Comparison of ENCODE assay signal across 8 cellular contexts in genomic region chr19:14536926-14537692, GRCh38. TPM values are rescaled to one million over a fixed set of nuclear protein-coding genes. Genes with fewer than 3 reads are reported as not detected.
DNase-seq lines count a peak whose midpoint lies in the region; TF ChIP-seq lines count a peak whose summit lies in the region.

No MANE protein-coding gene starts in this region.

- no peak overlapping the region for H2BK5ac ChIP-seq in mesenchymal stem cell (ENCODE audit: low read depth, low read length, poor library complexity, severe bottlenecking)

- peaks cover 37% of the 10 kb centered on the region for H3K79me1 ChIP-seq in mesenchymal stem cell (replicated peaks; ENCODE audit: low read length, poor library complexity, severe bottlenecking)

- no peak overlapping the region for H3K4ac ChIP-seq in mesenchymal stem cell (ENCODE audit: low read depth in 1 of 2, low read length in 2 of 2)

- H2BK15ac ChIP-seq in mesenchymal stem cell (ENCODE audit: low read depth, poor library complexity, severe bottlenecking), result no peak overlapping the region

- no peak overlapping the region for H2AFZ ChIP-seq in mesenchymal stem cell (ENCODE audit: low read depth, low read length)

- H4K8ac ChIP-seq in mesenchymal stem cell (ENCODE audit: low read length), result peak overlapping the region; percentile 27

- H3K4me3 ChIP-seq in duodenal mucosa (ENCODE audit: low read depth in 1 of 2, low read length in 2 of 2) (peak overlapping the region; percentile 50 to 55), mesenchymal stem cell (ENCODE audit: insufficient read depth in 1 of 2, low read depth in 1 of 2, low read length in 2 of 2) (no peak overlapping the region)

- H3K36me3 ChIP-seq in duodenal mucosa (ENCODE audit: control insufficient read depth in 1 of 2, insufficient read depth in 2 of 2, low read length in 2 of 2) (peaks cover 0 to 8% of the 10 kb centered on the region in 2 donors), mesenchymal stem cell (ENCODE audit: control insufficient read depth in 1 of 2, insufficient read depth in 2 of 2, low read depth in 1 of 2, low read length in 2 of 2) (peaks cover 5 to 14% of the 10 kb centered on the region in 2 experiments)

- no peak for TF ChIP-seq CTCF in GM10266 (IDR thresholded peaks at IDR 0.05; ENCODE audit: control insufficient read depth, insufficient read depth, low read depth, missing control alignments)

- 43% methylated on average over 20 of the region's 24 CpGs for WGBS in mesenchymal stem cell

- H3K27me3 ChIP-seq in duodenal mucosa (ENCODE audit: control insufficient read depth in 1 of 2, insufficient read depth in 2 of 2, low read length in 2 of 2) (no peaks in the 10 kb centered on the region), mesenchymal stem cell (ENCODE audit: control insufficient read depth in 1 of 2, insufficient read depth in 1 of 2, low read length in 2 of 2) (no peaks in the 10 kb centered on the region)

- H2AK5ac ChIP-seq in mesenchymal stem cell (ENCODE audit: low read length, severe bottlenecking), result no peak overlapping the region

- H3K27ac ChIP-seq in duodenal mucosa (ENCODE audit: low read depth, low read length) (no peak overlapping the region), mesenchymal stem cell (ENCODE audit: low read length, poor library complexity, severe bottlenecking) (no peak overlapping the region)

- H3K4me2 ChIP-seq in mesenchymal stem cell (ENCODE audit: low read length, poor library complexity, severe bottlenecking), result no peak overlapping the region

- no peak overlapping the region for H3K14ac ChIP-seq in mesenchymal stem cell (ENCODE audit: low read length in 2 of 2)

- no peak overlapping the region for H4K91ac ChIP-seq in mesenchymal stem cell (ENCODE audit: low read length)

- H2BK120ac ChIP-seq in mesenchymal stem cell (ENCODE audit: low read depth, low read length), result peak overlapping the region; percentile 83

- no peak overlapping the region for H3K18ac ChIP-seq in mesenchymal stem cell (ENCODE audit: low read depth in 1 of 2, low read length in 2 of 2)

- DNase-seq in GM10266 (ENCODE audit: extremely low spot score) (peak; percentile 51), SK-N-DZ (ENCODE audit: low spot score) (peak; percentile 35), mesenchymal stem cell (peak; percentile 62), ureter (ENCODE audit: low spot score) (peak; percentile 87), cerebellum (ENCODE audit: low spot score) (no peak), NCI-H510A (lab: John Stamatoyannopoulos, UW) (no peak), NCI-H2107 treated with DMSO at 0.1 percent for 48 hours (lab: John Stamatoyannopoulos, UW; ENCODE audit: unreplicated experiment) (no peak)

- no peak overlapping the region for H2BK12ac ChIP-seq in mesenchymal stem cell (ENCODE audit: low read length in 2 of 2)

- H3K4me1 ChIP-seq in duodenal mucosa (ENCODE audit: control insufficient read depth in 1 of 2, insufficient read depth in 2 of 2, low read length in 2 of 2), result peaks cover 9% of the 10 kb centered on the region in 2 donors
- H3K4me1 ChIP-seq in mesenchymal stem cell (ENCODE audit: control insufficient read depth, insufficient read depth, low read depth, low read length), result peaks cover 13% of the 10 kb centered on the region

- H3K9me3 ChIP-seq in duodenal mucosa (ENCODE audit: control insufficient read depth in 1 of 2, low read length in 2 of 2), result no peaks in the 10 kb centered on the region
- no peaks in the 10 kb centered on the region for H3K9me3 ChIP-seq in mesenchymal stem cell (ENCODE audit: control insufficient read depth, low read length)

- H3K9ac ChIP-seq in duodenal mucosa (ENCODE audit: low read depth in 1 of 2, low read length in 2 of 2) (no peak overlapping the region), mesenchymal stem cell (ENCODE audit: low read length) (no peak overlapping the region)

- no peak overlapping the region for H3K23ac ChIP-seq in mesenchymal stem cell (ENCODE audit: low read length in 2 of 2)

RNA-seq across cellular contexts. Expression of gene TECR, which starts 7.7 kb away (rescaled TPM):
- 72.0 and 77.8 TPM in 2 replicates for polyA plus RNA-seq in SK-N-DZ (2014; cell fraction: cytosol; rRNA removed)
- 85.0 and 86.2 TPM in 2 replicates for polyA plus RNA-seq in SK-N-DZ (2014; cell fraction: nucleus; rRNA removed)
- polyA plus RNA-seq in mesenchymal stem cell (2013, experiment 1 of 2), result 136 TPM
- 131 TPM for polyA plus RNA-seq in mesenchymal stem cell (2013, experiment 2 of 2)
- total RNA-seq in ureter, result 104 TPM
- 15.7 TPM for total RNA-seq in cerebellum

RNA-seq across cellular contexts. Expression of gene DNAJB1, which starts 18.9 kb away (rescaled TPM):
- polyA plus RNA-seq in SK-N-DZ (2014; cell fraction: cytosol; rRNA removed), result 65.5 and 66.5 TPM in 2 replicates
- polyA plus RNA-seq in SK-N-DZ (2014; cell fraction: nucleus; rRNA removed), result 34.4 and 37.4 TPM in 2 replicates
- polyA plus RNA-seq in mesenchymal stem cell (2013, experiment 1 of 2), result 59.4 TPM
- polyA plus RNA-seq in mesenchymal stem cell (2013, experiment 2 of 2), result 60.1 TPM
- 81.6 TPM for total RNA-seq in ureter
- total RNA-seq in cerebellum, result 26.3 TPM

RNA-seq across cellular contexts. Expression of gene NDUFB7, which starts 34.8 kb away (rescaled TPM):
- polyA plus RNA-seq in SK-N-DZ (2014; cell fraction: cytosol; rRNA removed), result 439 and 440 TPM in 2 replicates
- polyA plus RNA-seq in SK-N-DZ (2014; cell fraction: nucleus; rRNA removed), result 262 and 394 TPM in 2 replicates
- 220 TPM for polyA plus RNA-seq in mesenchymal stem cell (2013, experiment 1 of 2)
- polyA plus RNA-seq in mesenchymal stem cell (2013, experiment 2 of 2), result 213 TPM
- total RNA-seq in ureter, result 169 TPM
- total RNA-seq in cerebellum, result 93.8 TPM

RNA-seq across cellular contexts. Expression of gene GIPC1, which starts 41.2 kb away (rescaled TPM):
- 79.6 and 103 TPM in 2 replicates for polyA plus RNA-seq in SK-N-DZ (2014; cell fraction: cytosol; rRNA removed)
- polyA plus RNA-seq in SK-N-DZ (2014; cell fraction: nucleus; rRNA removed), result 63.3 and 63.9 TPM in 2 replicates
- 120 TPM for polyA plus RNA-seq in mesenchymal stem cell (2013, experiment 1 of 2)
- 116 TPM for polyA plus RNA-seq in mesenchymal stem cell (2013, experiment 2 of 2)
- 141 TPM for total RNA-seq in ureter
- 25.8 TPM for total RNA-seq in cerebellum

RNA-seq across cellular contexts. Expression of gene CLEC17A, which starts 45.8 kb away (rescaled TPM):
- polyA plus RNA-seq in SK-N-DZ (2014; cell fraction: cytosol; rRNA removed), result not detected in 2 replicates
- not detected in 2 replicates for polyA plus RNA-seq in SK-N-DZ (2014; cell fraction: nucleus; rRNA removed)
- not detected for polyA plus RNA-seq in mesenchymal stem cell (2013, experiment 1 of 2)
- polyA plus RNA-seq in mesenchymal stem cell (2013, experiment 2 of 2), result not detected
- total RNA-seq in ureter (0.26 TPM), cerebellum (not detected)

Comparison
In these comparisons a context has a peak if more than half of its experiments do, and no peak if none do; other contexts are left out.
1. DNase-seq: peak in GM10266 (single experiment), SK-N-DZ (single experiment), mesenchymal stem cell (single experiment) and ureter (single experiment); none in cerebellum (single experiment), NCI-H510A (single experiment) and NCI-H2107 treated with DMSO at 0.1 percent for 48 hours (single experiment).
2. H3K4me3 ChIP-seq: peak in duodenal mucosa (2 of 2); none in mesenchymal stem cell (0 of 2).